8 cellular contexts compared by ENCODE assay signal in the genomic region with DNA sequence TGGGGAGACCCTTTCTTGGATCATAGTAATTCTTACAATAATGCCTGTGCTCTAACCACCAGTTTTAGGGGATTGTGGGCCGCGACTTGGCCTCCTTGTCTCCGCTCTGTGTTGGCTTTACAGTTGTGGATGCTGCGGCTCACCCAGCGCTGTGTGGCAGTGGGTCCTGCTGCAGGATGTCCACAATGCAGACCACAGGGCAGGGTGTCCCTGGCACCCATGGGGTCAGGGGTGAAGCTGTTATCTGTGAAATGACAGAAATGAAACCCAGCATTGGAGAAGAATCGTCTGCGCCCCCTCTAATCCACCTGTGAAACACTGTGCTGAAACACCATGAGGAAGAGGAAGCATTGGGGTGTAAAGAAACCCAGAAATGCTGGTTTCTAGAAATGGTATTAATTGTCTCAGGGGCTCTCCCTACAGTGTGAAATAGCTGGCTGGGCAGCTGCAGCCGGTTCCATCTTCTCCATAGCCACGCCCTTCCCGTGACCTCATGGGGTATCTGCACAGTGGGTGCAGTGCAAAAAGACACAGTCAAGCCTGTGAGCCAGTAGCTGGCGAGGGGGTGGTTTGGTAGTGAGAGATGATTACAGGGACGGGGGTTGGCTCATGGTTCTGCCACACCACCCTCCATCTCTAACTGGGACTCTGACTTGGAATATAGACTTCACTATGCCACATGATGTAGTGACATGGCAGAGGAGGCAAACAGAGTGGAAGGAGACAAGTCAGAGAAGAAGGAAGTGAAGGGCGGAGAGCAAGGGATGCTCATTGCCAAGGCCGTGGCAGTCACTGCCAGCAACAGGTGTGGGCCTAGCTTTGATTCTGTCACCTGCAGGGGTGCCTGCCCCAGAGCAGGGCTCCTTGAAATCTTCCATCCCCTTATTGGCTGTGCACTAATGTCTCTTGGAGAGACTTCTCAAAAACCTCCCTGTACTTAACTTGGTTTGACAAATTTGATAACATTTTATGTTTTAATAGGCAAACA. TPM values are rescaled to one million over a fixed set of nuclear protein-coding genes. Genes with fewer than 3 reads are reported as not detected.
A peak's percentile ranks its signal among the peaks of the same experiment; 100 is the strongest.
DNase-seq lines count a peak whose midpoint lies in the region; ATAC-seq, FAIRE-seq and TF ChIP-seq lines count a peak whose summit lies in the region.

No MANE protein-coding gene starts in this region.

- H3K36me3 ChIP-seq in DND-41 (ENCODE audit: insufficient read depth, low read length): peaks cover 5% of the 10 kb centered on the region; the same call in 1 of the 2 replicates
- H3K36me3 ChIP-seq in small intestine (ENCODE audit: control insufficient read depth in 2 of 2, insufficient read depth in 2 of 2, low read length in 2 of 2): no peaks in the 10 kb centered on the region
- peaks cover 9% of the 10 kb centered on the region for H3K36me3 ChIP-seq in MG63
- no peaks in the 10 kb centered on the region for H3K36me3 ChIP-seq in ovary

- H3K9ac ChIP-seq in DND-41 (ENCODE audit: low read depth, low read length): no peak overlapping the region

- 71 to 78% (median 74%) methylated on average over 14 of the region's 14 CpGs for WGBS in small intestine, 3 donors
- 87 to 92% (median 88%) methylated on average over 14 of the region's 14 CpGs for WGBS in ovary, 3 donors

- H3K4me3 ChIP-seq in DND-41 (ENCODE audit: low read depth in 1 of 2, low read length in 2 of 2): no peak overlapping the region
- H3K4me3 ChIP-seq in small intestine (ENCODE audit: low read depth in 1 of 2, low read length in 2 of 2): no peak overlapping the region
- H3K4me3 ChIP-seq in MG63: no peak overlapping the region
- H3K4me3 ChIP-seq in ovary: no peak overlapping the region

- TF ChIP-seq POLR2A in ovary (IDR thresholded peaks at IDR 0.05): no peak

- no peak for TF ChIP-seq CTCF in DND-41 (IDR thresholded peaks at IDR 0.05; ENCODE audit: borderline replicate concordance, extremely low read depth, low read length, poor library complexity, severe bottlenecking)
- TF ChIP-seq CTCF in ovary (IDR thresholded peaks at IDR 0.05): no peak

- ATAC-seq in DND-41 (ENCODE audit: insufficient read depth, low read depth) (no peak), GM21381 (IDR thresholded peaks at IDR 0.05; ENCODE audit: unreplicated experiment) (peak; percentile 48), HG03571 (IDR thresholded peaks at IDR 0.05; ENCODE audit: unreplicated experiment) (peak; percentile 48)

- no peak overlapping the region for H3K4me2 ChIP-seq in DND-41 (ENCODE audit: insufficient read depth, low read length)

- peaks cover 73% of the 10 kb centered on the region for H3K4me1 ChIP-seq in DND-41 (ENCODE audit: insufficient read depth, low read length)
- peaks cover 6 to 8% of the 10 kb centered on the region in 2 donors for H3K4me1 ChIP-seq in small intestine (ENCODE audit: control insufficient read depth in 2 of 2, insufficient read depth in 1 of 2, low read depth in 1 of 2, low read length in 1 of 2)
- H3K4me1 ChIP-seq in ovary (ENCODE audit: insufficient read depth): peaks cover 3% of the 10 kb centered on the region

- no peak for TF ChIP-seq EP300 in ovary (IDR thresholded peaks at IDR 0.05)

- peak; percentile 13 for DNase-seq in DND-41
- DNase-seq in activated T-cell treated with anti-CD3 and anti-CD28 coated beads for 48 hours (ENCODE audit: low read depth): peak; percentile 74
- no peak for DNase-seq in small intestine
- no peak for DNase-seq in kidney tubule cell (ENCODE audit: low spot score)
- DNase-seq in MG63: no peak
- DNase-seq in ovary: no peak

- H3K27ac ChIP-seq in DND-41 (ENCODE audit: low read length): peak overlapping the region; percentile 54
- peak overlapping the region; percentile 37 to 56 for H3K27ac ChIP-seq in small intestine (ENCODE audit: low read depth in 1 of 2, low read length in 1 of 2)
- H3K27ac ChIP-seq in ovary: no peak overlapping the region

- H3K27me3 ChIP-seq in DND-41 (ENCODE audit: insufficient read depth, low read length, poor library complexity) (no peaks in the 10 kb centered on the region), small intestine (ENCODE audit: control insufficient read depth in 2 of 2, insufficient read depth in 2 of 2, low read length in 2 of 2) (no peaks in the 10 kb centered on the region), MG63 (no peaks in the 10 kb centered on the region), ovary (no peaks in the 10 kb centered on the region)

- peaks cover 79% of the 10 kb centered on the region for H3K79me2 ChIP-seq in DND-41 (ENCODE audit: insufficient read depth, low read length)

- no peak overlapping the region for H2AFZ ChIP-seq in DND-41 (ENCODE audit: low read depth, low read length)

- intact Hi-C loops in ovary (cut with DNase I): no loop called here

- FAIRE-seq in small intestine (lab: Jason Lieb, UNC): no peak

- H3K9me3 ChIP-seq in DND-41 (ENCODE audit: insufficient read depth, low read length, severe bottlenecking) (no peaks in the 10 kb centered on the region), small intestine (ENCODE audit: control insufficient read depth, low read depth) (no peaks in the 10 kb centered on the region), MG63 (no peaks in the 10 kb centered on the region), ovary (no peaks in the 10 kb centered on the region)

- H4K20me1 ChIP-seq in DND-41 (ENCODE audit: insufficient read depth, low read length): peaks cover 32% of the 10 kb centered on the region

RNA-seq across cellular contexts. Expression of a gene that starts 16.2 kb away (rescaled TPM):
- 1 to 10 TPM; 1.6 to 6.1 (median 2.2) TPM for polyA plus RNA-seq in small intestine
- total RNA-seq in MG63 (2014; rRNA removed; shearing (Covaris generic); ENCODE audit: low replicate concordance): 8.4 and 12.6 TPM in 2 replicates
- total RNA-seq in ovary: 10 to 100 TPM; 13.1 to 25.8 (median 18.6) TPM
- 10 to 100 TPM in 1 of 2 donors, 1 to 10 TPM in 1; 7.5 to 12.8 TPM for polyA plus RNA-seq in ovary

Comparison
In these comparisons a context has a peak if more than half of its experiments do, and no peak if none do; other contexts are left out.
1. DNase-seq: peak in DND-41 (single experiment) and activated T-cell treated with anti-CD3 and anti-CD28 coated beads for 48 hours (single experiment); none in small intestine (single experiment), kidney tubule cell (single experiment), MG63 (single experiment) and ovary (0 of 5).
2. H3K27ac ChIP-seq: peak in DND-41 (single experiment) and small intestine (2 of 2); none in ovary (0 of 2).